Comparison of ENCODE assay signal across 23 cellular contexts in the genomic region with DNA sequence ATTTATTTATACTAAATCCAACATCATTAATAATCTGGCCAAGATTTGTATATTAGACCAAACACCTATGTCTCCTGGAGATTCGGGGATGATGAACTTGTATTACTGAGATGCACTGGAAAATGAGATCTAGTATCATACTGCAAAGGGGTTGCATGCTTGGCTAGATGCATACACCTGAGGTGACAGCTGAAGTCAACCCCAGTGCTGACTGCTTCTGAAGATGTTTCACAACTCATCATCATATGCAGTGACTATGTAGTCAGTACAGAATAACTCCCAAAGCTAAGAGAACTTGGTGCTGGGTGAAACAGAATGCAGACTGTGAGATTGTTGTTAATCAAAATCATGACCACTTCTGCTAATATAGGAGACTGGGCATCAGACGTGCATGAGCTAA.
"Had no signal": no experiment of that assay in that cellular context is flagged by ENCODE, and none has a peak within 500 bp of the region (broad histone marks: within the 10 kb centered on the region; RNA-seq: fewer than 3 reads in every experiment).

No MANE protein-coding gene starts in this region.

- H3K36me3 Mint-ChIP-seq: natural killer cell treated with Interleukin-12 subunit alpha and Interleukin-12 subunit beta and Interleukin-15 and Interleukin-18, amount 100 ng/mL, for 72 hours; neural progenitor cell had no signal

- H3K4me3 Mint-ChIP-seq: endodermal cell; natural killer cell treated with Interleukin-12 subunit alpha and Interleukin-12 subunit beta and Interleukin-15 and Interleukin-18, amount 100 ng/mL, for 72 hours; neural progenitor cell had no signal

- H3K4me2 ChIP-seq: neural progenitor cell had no signal

- H3K36me3 ChIP-seq: neural progenitor cell, pancreas, stomach, thoracic aorta, transverse colon had no signal

- H3K27me3 Mint-ChIP-seq: natural killer cell treated with Interleukin-12 subunit alpha and Interleukin-12 subunit beta and Interleukin-15 and Interleukin-18, amount 100 ng/mL, for 72 hours; progenitor cell of endocrine pancreas had no signal

- H3K9me3 ChIP-seq: pancreas, stomach, thoracic aorta, transverse colon had no signal

- H3K9me3 Mint-ChIP-seq: endodermal cell, neural progenitor cell had no signal

- DNase-seq: effector CD4-positive, alpha-beta T cell; endodermal cell; erythroblast; foreskin keratinocyte; kidney; left cardiac atrium; left ventricle myocardium superior; mesenchymal stem cell; midbrain; nucleus accumbens; pancreas; right cardiac atrium; small intestine; stimulated activated CD4-positive, alpha-beta T cell treated with anti-CD3 and anti-CD28 coated beads, Interleukin-12 subunit alpha, Interleukin-12 subunit beta, amount 100 ng/mL, for 4 hours; stimulated activated naive CD4-positive, alpha-beta T cell; stomach; substantia nigra; transverse colon had no signal

- H3K9ac ChIP-seq: neural progenitor cell had no signal

- H3K4me1 ChIP-seq: foreskin keratinocyte, stomach, transverse colon had no signal

- ATAC-seq: foreskin keratinocyte; left cardiac atrium; left ventricle myocardium superior; natural killer cell treated with Interleukin-12 subunit alpha and Interleukin-12 subunit beta and Interleukin-15 and Interleukin-18, amount 100 ng/mL, for 72 hours; pancreas; right cardiac atrium had no signal

- H3K27ac Mint-ChIP-seq: endodermal cell; natural killer cell treated with Interleukin-12 subunit alpha and Interleukin-12 subunit beta and Interleukin-15 and Interleukin-18, amount 100 ng/mL, for 72 hours; neural progenitor cell; progenitor cell of endocrine pancreas had no signal

- H2AFZ ChIP-seq: neural progenitor cell had no signal

- H3K27ac ChIP-seq: foreskin keratinocyte, neural progenitor cell, pancreas, stomach, thoracic aorta, transverse colon had no signal

- H3K4me3 ChIP-seq: lung, neural progenitor cell, pancreas, stomach, thoracic aorta, transverse colon had no signal

- H3K27me3 ChIP-seq: foreskin keratinocyte, neural progenitor cell, pancreas, stomach, transverse colon had no signal
